ENCODE assay signal across 24 cellular contexts in the genomic region with DNA sequence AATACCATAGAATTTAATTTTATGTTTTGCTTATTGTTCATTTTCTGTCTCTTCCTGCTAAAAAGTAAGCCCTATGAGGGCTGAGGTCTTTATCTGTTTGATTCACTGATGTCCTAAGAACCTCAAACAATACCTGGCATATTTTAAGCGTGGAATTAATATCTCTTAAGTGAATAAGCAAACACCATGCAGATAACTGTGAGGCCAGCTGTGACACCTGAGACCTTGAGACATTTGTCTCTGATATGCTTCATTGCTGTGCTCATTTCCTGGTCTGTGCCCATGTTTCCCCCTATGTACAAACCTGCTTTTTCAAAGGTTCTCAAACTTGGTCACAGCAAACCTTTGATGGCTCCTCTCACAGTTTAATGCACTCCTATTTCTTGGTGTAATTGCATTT.
"Had no signal": no experiment of that assay in that cellular context is flagged by ENCODE, and none has a peak within 500 bp of the region (broad histone marks: within the 10 kb centered on the region; RNA-seq: fewer than 3 reads in every experiment).

No MANE protein-coding gene starts in this region.

- H3K9me3 ChIP-seq: body of pancreas, heart right ventricle, left lung, right lobe of liver, stomach, suprapubic skin, tibial nerve had no signal

- DNase-seq: activated CD4-positive, alpha-beta T cell treated with anti-CD3 and anti-CD28 coated beads, Interleukin-2, amount 10 ng/mL, durations not matched to agents 7 days and 5 days; activated CD4-positive, CD25-positive, alpha-beta regulatory T cell treated with anti-CD3 and anti-CD28 coated beads, Interleukin-2, amount 50 U/mL, for 72 hours; activated CD8-positive, alpha-beta memory T cell treated with anti-CD3 and anti-CD28 coated beads, Interleukin-2, amount 10 ng/mL, durations not matched to agents 7 days and 5 days; activated CD8-positive, alpha-beta T cell treated with anti-CD3 and anti-CD28 coated beads for 36 hours; activated gamma-delta T cell; activated T-cell treated with anti-CD3 and anti-CD28 coated beads for 4 hours; anterior cingulate cortex; body of pancreas; erythroblast; foreskin fibroblast; heart right ventricle; kidney; left lung; naive thymus-derived CD4-positive, alpha-beta T cell; posterior cingulate gyrus; right lobe of liver; stimulated activated CD4-positive, alpha-beta T cell treated with anti-CD3 and anti-CD28 coated beads, Interleukin-2, amount 100 ng/mL, for 24 hours; stomach; WERI-Rb-1 had no signal

- H2AFZ ChIP-seq: neural progenitor cell had no signal

- H3K36me3 ChIP-seq: heart right ventricle, left lung, neural progenitor cell, right lobe of liver, stomach, suprapubic skin, tibial nerve, WERI-Rb-1 had no signal

- H3K4me1 ChIP-seq: right lobe of liver, stomach had no signal

- H3K4me3 ChIP-seq: body of pancreas, heart right ventricle, left lung, lung, neural progenitor cell, right lobe of liver, skin epidermis, stomach, suprapubic skin, tibial nerve had no signal

- H3K4me2 ChIP-seq: neural progenitor cell had no signal

- H3K27me3 ChIP-seq: body of pancreas, heart right ventricle, left lung, neural progenitor cell, right lobe of liver, stomach, suprapubic skin, tibial nerve had no signal

- H3K9ac ChIP-seq: neural progenitor cell had no signal

- ATAC-seq: activated CD8-positive, alpha-beta memory T cell treated with anti-CD3 and anti-CD28 coated beads, Interleukin-2, amount 10 ng/mL, durations not matched to agents 7 days and 5 days; activated CD8-positive, alpha-beta T cell treated with anti-CD3 and anti-CD28 coated beads for 36 hours; body of pancreas; naive thymus-derived CD4-positive, alpha-beta T cell; right lobe of liver had no signal

- H3K27ac ChIP-seq: body of pancreas, heart right ventricle, left lung, neural progenitor cell, right lobe of liver, skin epidermis, stomach, suprapubic skin, tibial nerve, WERI-Rb-1 had no signal
